ENCODE assay signal across 1 cellular context in the genomic region with DNA sequence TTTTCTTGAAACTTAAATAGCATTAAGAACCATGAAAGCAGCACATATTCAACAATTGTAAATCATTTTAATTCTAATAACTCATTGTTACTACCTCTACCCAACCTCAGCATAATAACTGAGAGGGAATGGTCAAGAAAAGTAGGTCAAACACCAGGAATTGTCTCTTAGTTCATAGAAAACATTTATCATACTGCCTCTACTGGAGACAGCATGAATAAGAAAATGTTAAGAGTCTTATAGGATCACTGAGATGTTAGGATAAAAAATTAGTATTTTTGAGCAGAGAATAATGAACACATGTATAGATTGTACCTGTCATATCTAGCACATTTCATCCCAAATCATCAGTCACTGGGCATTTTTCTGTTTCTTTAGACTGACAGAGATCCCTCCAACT.
TF ChIP-seq lines count a peak whose summit lies in the region.

No MANE protein-coding gene starts in this region.

TF ChIP-seq in HepG2, 621 proteins besides CTCF, POLR2A, EP300 and RAD21:
- no peak for TF ChIP-seq HOXA5 (CRISPR knock-in tag; IDR thresholded peaks at IDR 0.05)
- no peak for TF ChIP-seq ZNF382 (CRISPR knock-in tag; IDR thresholded peaks at IDR 0.05; ENCODE audit: borderline replicate concordance)
- no peak for TF ChIP-seq MEF2D (CRISPR knock-in tag; IDR thresholded peaks at IDR 0.05)
- TF ChIP-seq, protein P1, sequence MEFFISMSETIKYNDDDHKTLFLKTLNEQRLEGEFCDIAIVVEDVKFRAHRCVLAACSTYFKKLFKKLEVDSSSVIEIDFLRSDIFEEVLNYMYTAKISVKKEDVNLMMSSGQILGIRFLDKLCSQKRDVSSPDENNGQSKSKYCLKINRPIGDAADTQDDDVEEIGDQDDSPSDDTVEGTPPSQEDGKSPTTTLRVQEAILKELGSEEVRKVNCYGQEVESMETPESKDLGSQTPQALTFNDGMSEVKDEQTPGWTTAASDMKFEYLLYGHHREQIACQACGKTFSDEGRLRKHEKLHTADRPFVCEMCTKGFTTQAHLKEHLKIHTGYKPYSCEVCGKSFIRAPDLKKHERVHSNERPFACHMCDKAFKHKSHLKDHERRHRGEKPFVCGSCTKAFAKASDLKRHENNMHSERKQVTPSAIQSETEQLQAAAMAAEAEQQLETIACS (CRISPR knock-in tag; IDR thresholded peaks at IDR 0.05), result no peak
- TF ChIP-seq, protein P2, sequence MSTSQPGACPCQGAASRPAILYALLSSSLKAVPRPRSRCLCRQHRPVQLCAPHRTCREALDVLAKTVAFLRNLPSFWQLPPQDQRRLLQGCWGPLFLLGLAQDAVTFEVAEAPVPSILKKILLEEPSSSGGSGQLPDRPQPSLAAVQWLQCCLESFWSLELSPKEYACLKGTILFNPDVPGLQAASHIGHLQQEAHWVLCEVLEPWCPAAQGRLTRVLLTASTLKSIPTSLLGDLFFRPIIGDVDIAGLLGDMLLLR (CRISPR knock-in tag; IDR thresholded peaks at IDR 0.05), result no peak
- TF ChIP-seq SATB2 (CRISPR knock-in tag; IDR thresholded peaks at IDR 0.05), result no peak
- TF ChIP-seq EHMT2 (IDR thresholded peaks at IDR 0.05; ENCODE audit: borderline replicate concordance, low read depth, low read length), result no peak
- TF ChIP-seq ERF (CRISPR knock-in tag; IDR thresholded peaks at IDR 0.05), result no peak
- TF ChIP-seq ZFAT (CRISPR knock-in tag; conservative IDR thresholded peaks at IDR 0.05), result no peak
- TF ChIP-seq KLF13 (CRISPR knock-in tag; IDR thresholded peaks at IDR 0.05), result no peak
- TF ChIP-seq, protein P3, sequence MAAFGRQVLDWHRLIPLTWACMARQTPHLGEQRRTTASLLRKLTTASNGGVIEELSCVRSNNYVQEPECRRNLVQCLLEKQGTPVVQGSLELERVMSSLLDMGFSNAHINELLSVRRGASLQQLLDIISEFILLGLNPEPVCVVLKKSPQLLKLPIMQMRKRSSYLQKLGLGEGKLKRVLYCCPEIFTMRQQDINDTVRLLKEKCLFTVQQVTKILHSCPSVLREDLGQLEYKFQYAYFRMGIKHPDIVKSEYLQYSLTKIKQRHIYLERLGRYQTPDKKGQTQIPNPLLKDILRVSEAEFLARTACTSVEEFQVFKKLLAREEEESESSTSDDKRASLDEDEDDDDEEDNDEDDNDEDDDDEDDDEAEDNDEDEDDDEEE (CRISPR knock-in tag; IDR thresholded peaks at IDR 0.05), result no peak
- TF ChIP-seq RBFOX2 (IDR thresholded peaks at IDR 0.05; ENCODE audit: low read depth, low read length), result no peak
- TF ChIP-seq ZNF354B (CRISPR knock-in tag; IDR thresholded peaks at IDR 0.05), result no peak
